2 cellular contexts compared by ENCODE assay signal in genomic region chr3:53811143-53811915, GRCh38.
TF ChIP-seq lines count a peak whose summit lies in the region.

No MANE protein-coding gene starts in this region.

TF ChIP-seq in IMR-90, 13 proteins besides CTCF, POLR2A, EP300 and RAD21:
- TF ChIP-seq FOS (IDR thresholded peaks at IDR 0.05; ENCODE audit: low read depth, low read length) (no peak), USF2 (IDR thresholded peaks at IDR 0.05; ENCODE audit: low read depth, low read length) (no peak), MAFK (IDR thresholded peaks at IDR 0.05; ENCODE audit: low read depth, low read length) (no peak), CHD1 (IDR thresholded peaks at IDR 0.05; ENCODE audit: low read depth, low read length) (no peak), RCOR1 (IDR thresholded peaks at IDR 0.05; ENCODE audit: insufficient replicate concordance, low read length) (no peak), BHLHE40 (IDR thresholded peaks at IDR 0.05; ENCODE audit: low read depth, low read length) (no peak), MAZ (IDR thresholded peaks at IDR 0.05; ENCODE audit: borderline replicate concordance, low read depth, low read length) (no peak)
- TF ChIP-seq, protein P1, sequence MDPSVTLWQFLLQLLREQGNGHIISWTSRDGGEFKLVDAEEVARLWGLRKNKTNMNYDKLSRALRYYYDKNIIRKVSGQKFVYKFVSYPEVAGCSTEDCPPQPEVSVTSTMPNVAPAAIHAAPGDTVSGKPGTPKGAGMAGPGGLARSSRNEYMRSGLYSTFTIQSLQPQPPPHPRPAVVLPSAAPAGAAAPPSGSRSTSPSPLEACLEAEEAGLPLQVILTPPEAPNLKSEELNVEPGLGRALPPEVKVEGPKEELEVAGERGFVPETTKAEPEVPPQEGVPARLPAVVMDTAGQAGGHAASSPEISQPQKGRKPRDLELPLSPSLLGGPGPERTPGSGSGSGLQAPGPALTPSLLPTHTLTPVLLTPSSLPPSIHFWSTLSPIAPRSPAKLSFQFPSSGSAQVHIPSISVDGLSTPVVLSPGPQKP (IDR thresholded peaks at IDR 0.05; ENCODE audit: borderline replicate concordance, low read depth, low read length): no peak
TF ChIP-seq in IMR-90: peak in this region for 0.

TF ChIP-seq in HepG2, 621 proteins besides CTCF, POLR2A, EP300 and RAD21:
- no peak for TF ChIP-seq LCORL (IDR thresholded peaks at IDR 0.05)
- no peak for TF ChIP-seq LCORL (CRISPR knock-in tag; IDR thresholded peaks at IDR 0.05)
- peak; percentile 92 for TF ChIP-seq AGO2 (optimal IDR thresholded peaks at IDR 0.05; ENCODE audit: low read depth, low read length)
- TF ChIP-seq POLR2AphosphoS5 (IDR thresholded peaks at IDR 0.05; ENCODE audit: low read depth, low read length): peak; percentile 20; the same call in 1 of the 2 replicates
- TF ChIP-seq, protein P2, sequence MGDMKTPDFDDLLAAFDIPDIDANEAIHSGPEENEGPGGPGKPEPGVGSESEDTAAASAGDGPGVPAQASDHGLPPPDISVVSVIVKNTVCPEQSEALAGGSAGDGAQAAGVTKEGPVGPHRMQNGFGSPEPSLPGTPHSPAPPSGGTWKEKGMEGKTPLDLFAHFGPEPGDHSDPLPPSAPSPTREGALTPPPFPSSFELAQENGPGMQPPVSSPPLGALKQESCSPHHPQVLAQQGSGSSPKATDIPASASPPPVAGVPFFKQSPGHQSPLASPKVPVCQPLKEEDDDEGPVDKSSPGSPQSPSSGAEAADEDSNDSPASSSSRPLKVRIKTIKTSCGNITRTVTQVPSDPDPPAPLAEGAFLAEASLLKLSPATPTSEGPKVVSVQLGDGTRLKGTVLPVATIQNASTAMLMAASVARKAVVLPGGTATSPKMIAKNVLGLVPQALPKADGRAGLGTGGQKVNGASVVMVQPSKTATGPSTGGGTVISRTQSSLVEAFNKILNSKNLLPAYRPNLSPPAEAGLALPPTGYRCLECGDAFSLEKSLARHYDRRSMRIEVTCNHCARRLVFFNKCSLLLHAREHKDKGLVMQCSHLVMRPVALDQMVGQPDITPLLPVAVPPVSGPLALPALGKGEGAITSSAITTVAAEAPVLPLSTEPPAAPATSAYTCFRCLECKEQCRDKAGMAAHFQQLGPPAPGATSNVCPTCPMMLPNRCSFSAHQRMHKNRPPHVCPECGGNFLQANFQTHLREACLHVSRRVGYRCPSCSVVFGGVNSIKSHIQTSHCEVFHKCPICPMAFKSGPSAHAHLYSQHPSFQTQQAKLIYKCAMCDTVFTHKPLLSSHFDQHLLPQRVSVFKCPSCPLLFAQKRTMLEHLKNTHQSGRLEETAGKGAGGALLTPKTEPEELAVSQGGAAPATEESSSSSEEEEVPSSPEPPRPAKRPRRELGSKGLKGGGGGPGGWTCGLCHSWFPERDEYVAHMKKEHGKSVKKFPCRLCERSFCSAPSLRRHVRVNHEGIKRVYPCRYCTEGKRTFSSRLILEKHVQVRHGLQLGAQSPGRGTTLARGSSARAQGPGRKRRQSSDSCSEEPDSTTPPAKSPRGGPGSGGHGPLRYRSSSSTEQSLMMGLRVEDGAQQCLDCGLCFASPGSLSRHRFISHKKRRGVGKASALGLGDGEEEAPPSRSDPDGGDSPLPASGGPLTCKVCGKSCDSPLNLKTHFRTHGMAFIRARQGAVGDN (CRISPR knock-in tag; IDR thresholded peaks at IDR 0.05): 0 out of 2 replicates have a peak, but pooled peaks have one; percentile 27
- TF ChIP-seq ZNF792 (CRISPR knock-in tag; IDR thresholded peaks at IDR 0.05): no peak
- TF ChIP-seq ZFP90 (CRISPR knock-in tag; IDR thresholded peaks at IDR 0.05; ENCODE audit: borderline replicate concordance): no peak
- TF ChIP-seq KDM2A (CRISPR knock-in tag; IDR thresholded peaks at IDR 0.05; ENCODE audit: borderline replicate concordance, low read depth): peak; percentile 34; the same call in 1 of the 2 replicates
- peak; percentile 85 for TF ChIP-seq RBM22 (optimal IDR thresholded peaks at IDR 0.05; ENCODE audit: low read length)
- peak; percentile 73; the same call in 1 of the 2 replicates for TF ChIP-seq ZC3H13 (CRISPR knock-in tag; IDR thresholded peaks at IDR 0.05)
- peak; percentile 89 for TF ChIP-seq ZSCAN22 (CRISPR knock-in tag; IDR thresholded peaks at IDR 0.05)
- TF ChIP-seq PAF1 (CRISPR knock-in tag; IDR thresholded peaks at IDR 0.05): peak; percentile 79; the same call in 1 of the 2 replicates
- TF ChIP-seq POLR2G (IDR thresholded peaks at IDR 0.05; ENCODE audit: low read depth, low read length): peak; percentile 62; the same call in 1 of the 2 replicates
- TF ChIP-seq BORCS8-MEF2B (CRISPR knock-in tag; IDR thresholded peaks at IDR 0.05): peak; percentile 49; the same call in 1 of the 2 replicates
- no peak for TF ChIP-seq BCL6 (CRISPR knock-in tag; IDR thresholded peaks at IDR 0.05)
